24 cellular contexts compared by ENCODE assay signal in the genomic region with DNA sequence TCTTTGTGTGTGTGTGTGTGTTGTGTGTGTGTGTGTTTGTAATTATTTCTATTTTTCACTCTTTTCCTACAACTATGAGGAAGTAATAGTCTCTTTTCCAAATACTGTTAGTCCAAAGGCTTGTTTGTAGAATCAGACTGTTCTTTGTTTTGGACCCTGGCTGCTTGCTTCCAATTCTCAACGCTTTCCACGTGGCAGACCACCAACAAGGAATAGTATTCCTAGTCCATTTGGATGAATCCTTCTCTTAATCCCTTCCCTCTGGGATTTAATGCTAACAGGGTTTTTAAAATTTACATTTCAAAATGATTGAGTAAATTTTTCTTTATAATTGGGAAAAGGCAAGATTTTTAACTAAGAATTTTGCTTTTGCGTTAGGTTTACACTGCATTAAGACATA.
"Had no signal": no experiment of that assay in that cellular context is flagged by ENCODE, and none has a peak within 500 bp of the region (broad histone marks: within the 10 kb centered on the region; RNA-seq: fewer than 3 reads in every experiment).

No MANE protein-coding gene starts in this region.

- H3K4me3 ChIP-seq: neural progenitor cell, ovary, psoas muscle, right lobe of liver, sigmoid colon, stomach, thyroid gland, tibial nerve, upper lobe of left lung, vagina had no signal

- DNase-seq: naive thymus-derived CD8-positive, alpha-beta T cell; nephron progenitor cell; occipital lobe; ovary; posterior cingulate gyrus; psoas muscle; right cardiac atrium; right lobe of liver; sigmoid colon; small intestine; stimulated activated CD4-positive, alpha-beta T cell treated with anti-CD3 and anti-CD28 coated beads, Interleukin-15, amount 100 ng/mL, for 24 hours; stimulated activated CD4-positive, alpha-beta T cell treated with anti-CD3 and anti-CD28 coated beads, Interleukin-2, amount 100 ng/mL, for 24 hours; stimulated activated CD4-positive, alpha-beta T cell treated with anti-CD3 and anti-CD28 coated beads, Interleukin-2, amount 100 ng/mL, for 48 hours; stimulated activated CD4-positive, alpha-beta T cell treated with anti-CD3 and anti-CD28 coated beads, Interleukin-4, amount 100 ng/mL, for 24 hours; stimulated activated naive B cell treated with anti-CD40 and anti-IgM and Interleukin-4, amounts not matched to agents 10 μg/mL and 1 μg/mL and 100 μg/mL, for 72 hours; stimulated activated naive CD4-positive, alpha-beta T cell treated with Interleukin-2 at 50 U/mL for 16 hours; stomach; thyroid gland; trophoblast cell; upper lobe of left lung had no signal

- H3K4me1 ChIP-seq: parathyroid adenoma, psoas muscle, right lobe of liver, stomach, thyroid gland, upper lobe of left lung had no signal

- H3K27ac ChIP-seq: neural progenitor cell, ovary, parathyroid adenoma, psoas muscle, right lobe of liver, sigmoid colon, stomach, thyroid gland, tibial nerve, upper lobe of left lung, vagina had no signal

- H3K36me3 ChIP-seq: neural progenitor cell, ovary, right lobe of liver, sigmoid colon, stomach, thyroid gland, tibial nerve, upper lobe of left lung, vagina had no signal

- H3K9me3 ChIP-seq: ovary, psoas muscle, right lobe of liver, sigmoid colon, stomach, thyroid gland, tibial nerve, upper lobe of left lung, vagina had no signal

- H3K27me3 ChIP-seq: neural progenitor cell, ovary, right lobe of liver, sigmoid colon, stomach, thyroid gland, tibial nerve, upper lobe of left lung, vagina had no signal
